Comparison of ENCODE assay signal across 8 cellular contexts in the genomic region with DNA sequence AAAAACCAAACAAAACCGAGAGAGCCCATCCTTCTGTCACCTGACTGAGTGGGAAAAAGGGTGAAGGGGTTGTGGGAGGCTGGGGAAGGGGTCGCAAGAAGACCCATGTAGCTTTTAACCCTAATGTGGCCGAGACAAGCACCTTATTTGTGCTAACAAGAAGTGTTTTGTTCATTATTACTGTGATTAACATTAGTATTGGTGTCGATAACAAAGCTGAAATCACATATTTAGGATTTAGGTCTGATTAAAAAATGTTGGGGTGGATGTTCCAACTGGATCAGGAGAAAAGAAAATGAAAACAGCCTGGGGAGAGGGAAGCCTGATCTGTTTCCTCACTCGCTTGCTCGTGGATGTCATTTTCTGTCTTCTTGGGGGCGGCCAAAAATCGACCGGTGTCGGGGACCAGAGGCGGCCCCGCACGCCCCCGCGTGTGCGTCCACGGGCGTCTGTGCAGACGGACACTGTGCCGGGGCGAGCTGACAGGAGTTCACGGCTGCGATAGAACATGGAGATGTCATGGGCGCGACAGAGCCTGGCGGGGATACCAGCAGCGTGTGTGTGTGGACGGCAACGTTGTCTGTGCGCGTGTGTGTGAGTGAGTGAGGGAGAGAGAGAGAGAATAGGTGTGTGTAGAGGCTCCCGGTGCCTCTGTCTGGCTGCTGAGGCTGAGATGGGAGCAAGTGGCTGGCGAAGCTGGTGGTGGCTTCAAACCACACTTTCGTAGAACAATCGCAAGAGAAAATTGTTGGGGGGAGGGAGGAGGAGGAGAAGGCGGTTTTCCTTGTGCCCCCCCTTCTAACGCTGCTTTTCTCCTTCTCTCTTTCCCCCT. TPM values are rescaled to one million over a fixed set of nuclear protein-coding genes. Genes with fewer than 3 reads are reported as not detected.
DNase-seq lines count a peak whose midpoint lies in the region; ATAC-seq and TF ChIP-seq lines count a peak whose summit lies in the region.

No MANE protein-coding gene starts in this region.

- CTCF ChIA-PET in activated CD8-positive, alpha-beta T cell treated with anti-CD3 and anti-CD28 coated beads for 36 hours (lab: Charles Lee) = interaction anchor here (2.9 to 12.4 kb wide), 4 partner anchors 9 to 59 kb away, joined by 10 to 154 read pairs (median 34); no protein-coding TSS in a partner anchor

- H3K27me3 ChIP-seq in iPS-15b (ENCODE audit: control insufficient read depth, insufficient read depth, low read length) (peaks cover 100% of the 10 kb centered on the region), subcutaneous abdominal adipose tissue (ENCODE audit: control insufficient read depth in 5 of 5, insufficient read depth in 4 of 5, low read length in 5 of 5) (no peaks in the 10 kb centered on the region)

- no peak for TF ChIP-seq CTCF in activated CD8-positive, alpha-beta T cell treated with anti-CD3 and anti-CD28 coated beads for 36 hours (IDR thresholded peaks at IDR 0.05)

- no peaks in the 10 kb centered on the region for H3K9me3 ChIP-seq in iPS-15b (ENCODE audit: control insufficient read depth, insufficient read depth, low read length)
- no peaks in the 10 kb centered on the region for H3K9me3 ChIP-seq in subcutaneous abdominal adipose tissue (ENCODE audit: control insufficient read depth in 5 of 5, low read length in 5 of 5)

- peak; percentile 42 for DNase-seq in NCI-H2171 treated with DMSO at 0.1 percent for 48 hours (lab: John Stamatoyannopoulos, UW)
- no peak for DNase-seq in NCI-H2171 (lab: John Stamatoyannopoulos, UW)
- DNase-seq in activated CD8-positive, alpha-beta T cell treated with anti-CD3 and anti-CD28 coated beads for 36 hours = no peak
- no peak for DNase-seq in stimulated activated CD4-positive, alpha-beta T cell treated with anti-CD3 and anti-CD28 coated beads, Interleukin-12 subunit alpha, Interleukin-12 subunit beta, amount 100 ng/mL, for 4 hours
- no peak for DNase-seq in KG1 (lab: John Stamatoyannopoulos, UW)
- no peak for DNase-seq in A172 (ENCODE audit: low spot score)

- ATAC-seq in activated CD8-positive, alpha-beta T cell treated with anti-CD3 and anti-CD28 coated beads for 36 hours = no peak

- H3K4me1 Mint-ChIP-seq in activated CD8-positive, alpha-beta T cell treated with anti-CD3 and anti-CD28 coated beads for 36 hours (ENCODE audit: low read depth) = peaks cover 18% of the 10 kb centered on the region

- H3K36me3 ChIP-seq in iPS-15b (ENCODE audit: control insufficient read depth, insufficient read depth, low read length) (no peaks in the 10 kb centered on the region), subcutaneous abdominal adipose tissue (ENCODE audit: control insufficient read depth in 5 of 5, insufficient read depth in 5 of 5, low read length in 5 of 5) (peaks cover 0 to 19% (median 9%) of the 10 kb centered on the region in 5 donors)

- intact Hi-C loops in activated CD8-positive, alpha-beta T cell treated with anti-CD3 and anti-CD28 coated beads for 36 hours (cut with micrococcal nuclease) = no loop called here

- peak overlapping the region; percentile 50 for H3K4me3 ChIP-seq in iPS-15b (ENCODE audit: low read depth, low read length)
- H3K4me3 ChIP-seq in subcutaneous abdominal adipose tissue (ENCODE audit: low read depth in 1 of 5, low read length in 5 of 5) = peak overlapping the region; percentile 63 to 69 (median 68)

- POLR2A ChIA-PET in activated CD8-positive, alpha-beta T cell treated with anti-CD3 and anti-CD28 coated beads for 36 hours (lab: Charles Lee) = interaction anchor here (0.7 kb wide), 1 partner anchor 10 kb away, joined by 3 read pairs; no protein-coding TSS in a partner anchor

- H3K4me3 Mint-ChIP-seq in activated CD8-positive, alpha-beta T cell treated with anti-CD3 and anti-CD28 coated beads for 36 hours = peak overlapping the region; percentile 47

- no peaks in the 10 kb centered on the region for H3K9me3 Mint-ChIP-seq in activated CD8-positive, alpha-beta T cell treated with anti-CD3 and anti-CD28 coated beads for 36 hours

- peaks cover 4% of the 10 kb centered on the region for H3K36me3 Mint-ChIP-seq in activated CD8-positive, alpha-beta T cell treated with anti-CD3 and anti-CD28 coated beads for 36 hours (ENCODE audit: low read depth)

- H3K27ac Mint-ChIP-seq in activated CD8-positive, alpha-beta T cell treated with anti-CD3 and anti-CD28 coated beads for 36 hours = no peak overlapping the region

- H3K9ac ChIP-seq in iPS-15b (ENCODE audit: low read depth, low read length) (no peak overlapping the region), subcutaneous abdominal adipose tissue (ENCODE audit: low read length in 5 of 5) (peak overlapping the region; percentile 14 to 77 (median 54))

- H3K27ac ChIP-seq in subcutaneous abdominal adipose tissue (ENCODE audit: low read depth, low read length) = peak overlapping the region; percentile 99

- peaks cover 21% of the 10 kb centered on the region for H3K27me3 Mint-ChIP-seq in activated CD8-positive, alpha-beta T cell treated with anti-CD3 and anti-CD28 coated beads for 36 hours

- H3K4me1 ChIP-seq in iPS-15b (ENCODE audit: control insufficient read depth, insufficient read depth, low read length) (peaks cover 10% of the 10 kb centered on the region), subcutaneous abdominal adipose tissue (ENCODE audit: control insufficient read depth in 5 of 5, insufficient read depth in 5 of 5, low read length in 5 of 5) (peaks cover 12 to 93% (median 84%) of the 10 kb centered on the region in 5 donors)

RNA-seq across cellular contexts. Expression of a gene that starts 29.1 kb away (rescaled TPM):
- 1 to 10 TPM; 4.7 to 5.0 TPM for total RNA-seq in activated CD8-positive, alpha-beta T cell treated with anti-CD3 and anti-CD28 coated beads for 36 hours
- 17.0 and 25.7 TPM in 2 replicates for total RNA-seq in A172 (2014; rRNA removed; shearing (Covaris generic))

RNA-seq across cellular contexts. Expression of a gene that starts 55.0 kb away (rescaled TPM):
- total RNA-seq in activated CD8-positive, alpha-beta T cell treated with anti-CD3 and anti-CD28 coated beads for 36 hours = not detected
- 0.10 and 0.36 TPM in 2 replicates for total RNA-seq in A172 (2014; rRNA removed; shearing (Covaris generic))
